32 cellular contexts compared by ENCODE assay signal in the genomic region with DNA sequence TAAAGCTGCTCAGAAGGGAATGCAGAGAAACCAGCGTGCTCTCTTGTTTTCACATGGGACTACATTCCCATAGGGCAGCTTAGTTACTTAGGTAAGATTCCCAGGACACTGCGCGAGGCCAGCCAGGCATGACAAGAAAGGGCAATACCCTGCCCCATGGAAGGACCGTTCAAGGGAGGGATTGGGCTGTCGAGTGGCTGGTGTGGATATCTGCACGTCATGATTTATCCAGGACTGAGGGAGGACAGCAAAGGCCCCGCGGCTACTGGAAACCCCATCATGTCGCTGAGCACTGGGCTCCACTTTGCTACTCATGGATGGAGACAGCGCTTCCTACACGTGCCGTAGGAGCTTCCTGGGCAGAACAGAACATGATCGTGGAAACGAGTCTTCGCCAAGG.
"Had no signal": no experiment of that assay in that cellular context is flagged by ENCODE, and none has a peak within 500 bp of the region (broad histone marks: within the 10 kb centered on the region; RNA-seq: fewer than 3 reads in every experiment).

No MANE protein-coding gene starts in this region.

- H3K27me3 ChIP-seq: adrenal gland, body of pancreas, brain microvascular endothelial cell, breast epithelium had no signal

- H3K27ac ChIP-seq: adrenal gland, body of pancreas, brain microvascular endothelial cell, breast epithelium, VCaP had no signal

- H3K9me3 ChIP-seq: adrenal gland, body of pancreas, breast epithelium had no signal

- H3K4me1 ChIP-seq: adrenal gland, body of pancreas, breast epithelium had no signal

- FAIRE-seq: astrocyte, TTC549 had no signal

- DNase-seq: activated B cell treated with CpG ODN at 0.5 μM for 24 hours; activated CD4-positive, alpha-beta memory T cell treated with anti-CD3 and anti-CD28 coated beads for 36 hours; activated CD4-positive, alpha-beta T cell treated with anti-CD3 and anti-CD28 coated beads for 4 hours; activated CD4-positive, alpha-beta T cell treated with anti-CD3 and anti-CD28 coated beads, Interleukin-2, amount 10 ng/mL, durations not matched to agents 24 days and 14 days; activated CD4-positive, alpha-beta T cell treated with anti-CD3 and anti-CD28 coated beads, Interleukin-2, amount 50 U/mL, for 1 hour; activated CD4-positive, alpha-beta T cell treated with anti-CD3 and anti-CD28 coated beads, Interleukin-2, amount 50 U/mL, for 4 hours; activated CD4-positive, CD25-positive, alpha-beta regulatory T cell treated with anti-CD3 and anti-CD28 coated beads, Interleukin-2, amount 50 U/mL, for 72 hours; activated CD8-positive, alpha-beta memory T cell treated with anti-CD3 and anti-CD28 coated beads, Interleukin-2, amount 50 U/mL, for 4 hours; activated CD8-positive, alpha-beta T cell treated with anti-CD3 and anti-CD28 coated beads for 36 hours; activated effector memory CD4-positive, alpha-beta T cell treated with anti-CD3 and anti-CD28 coated beads, Interleukin-2, amount 50 U/mL, for 16 hours; activated gamma-delta T cell treated with Interleukin-2 at 50 U/mL for 16 hours; activated naive CD4-positive, alpha-beta T cell; activated naive CD4-positive, alpha-beta T cell treated with anti-CD3 and anti-CD28 coated beads for 36 hours; activated naive CD4-positive, alpha-beta T cell treated with anti-CD3 and anti-CD28 coated beads, Interleukin-2, amount 50 U/mL, for 16 hours; activated naive CD8-positive, alpha-beta T cell treated with anti-CD3 and anti-CD28 coated beads for 36 hours; activated T-cell treated with anti-CD3 and anti-CD28 coated beads for 4 hours; activated T-cell treated with anti-CD3 and anti-CD28 coated beads, Interleukin-2, amount 50 U/mL, for 1 hour; activated T-cell treated with anti-CD3 and anti-CD28 coated beads, Interleukin-2, amount 50 U/mL, for 4 hours; activated T-cell treated with anti-CD3 and anti-CD28 coated beads, Interleukin-2, amount 50 U/mL, for 72 hours; adrenal gland; amniotic stem cell; aorta; body of pancreas; brain microvascular endothelial cell; central memory CD4-positive, alpha-beta T cell; T-helper 1 cell; T-helper 2 cell; T-helper 9 cell had no signal

- H3K36me3 ChIP-seq: adrenal gland, brain microvascular endothelial cell, breast epithelium had no signal

- H3K4me3 ChIP-seq: adrenal gland, body of pancreas, breast epithelium had no signal
